In genomic region chr14:87139299-87139698, GRCh38 we compare ENCODE assay signal across 21 cellular contexts.
"Had no signal": no experiment of that assay in that cellular context is flagged by ENCODE, and none has a peak within 500 bp of the region (broad histone marks: within the 10 kb centered on the region; RNA-seq: fewer than 3 reads in every experiment).

No MANE protein-coding gene starts in this region.

- ATAC-seq: activated CD8-positive, alpha-beta T cell treated with anti-CD3 and anti-CD28 coated beads for 36 hours; activated naive CD8-positive, alpha-beta T cell treated with anti-CD3 and anti-CD28 coated beads, Interleukin-2, amount 50 U/mL, for 24 hours; effector memory CD8-positive, alpha-beta T cell; left colon; naive thymus-derived CD4-positive, alpha-beta T cell; right cardiac atrium; stimulated activated naive CD8-positive, alpha-beta T cell treated with anti-CD3 and anti-CD28 coated beads, Interleukin-15, Interleukin-2, amounts not matched to agents 100 U/mL and 50 U/mL, for 24 hours; WTC11 had no signal

- H3K4me3 ChIP-seq: coronary artery, neural progenitor cell, spleen, testis, transverse colon had no signal

- DNase-seq: activated CD4-positive, alpha-beta T cell treated with anti-CD3 and anti-CD28 coated beads for 1 hour; activated CD4-positive, alpha-beta T cell treated with anti-CD3 and anti-CD28 coated beads, Interleukin-2, amount 10 ng/mL, durations not matched to agents 7 days and 5 days; activated CD8-positive, alpha-beta T cell treated with anti-CD3 and anti-CD28 coated beads for 36 hours; activated naive CD8-positive, alpha-beta T cell treated with anti-CD3 and anti-CD28 coated beads, Interleukin-2, amount 50 U/mL, for 24 hours; activated T-cell treated with anti-CD3 and anti-CD28 coated beads, Interleukin-2, amount 50 U/mL, for 48 hours; amygdala; effector memory CD8-positive, alpha-beta T cell; left colon; midbrain; naive thymus-derived CD4-positive, alpha-beta T cell; occipital lobe; posterior cingulate gyrus; right cardiac atrium; spleen; stimulated activated naive CD8-positive, alpha-beta T cell treated with anti-CD3 and anti-CD28 coated beads, Interleukin-15, Interleukin-2, amounts not matched to agents 100 U/mL and 50 U/mL, for 24 hours; T-helper 2 cell; testis; transverse colon had no signal
